ENCODE assay signal across 8 cellular contexts in genomic region chr14:37172024-37172869, GRCh38. TPM values are rescaled to one million over a fixed set of nuclear protein-coding genes. Genes with fewer than 3 reads are reported as not detected.
DNase-seq lines count a peak whose midpoint lies in the region; ATAC-seq and TF ChIP-seq lines count a peak whose summit lies in the region.

TSS of gene SLC25A21 (minus strand) at chr14:37172606.

- H3K4me3 ChIP-seq in ACC112 (ENCODE audit: low read depth, low read length) (peak within 1 kb of the TSS; percentile 87), HFF-Myc (replicated peaks; ENCODE audit: low read depth, low read length) (peak within 1 kb of the TSS; percentile 87)

- peak within 1 kb of the TSS; percentile 79 for H3K27ac ChIP-seq in ACC112 (ENCODE audit: low read depth, low read length)

- no peaks in the 10 kb centered on the region for H3K4me1 Mint-ChIP-seq in stimulated activated effector memory CD8-positive, alpha-beta T cell treated with anti-CD3 and anti-CD28 coated beads, Interleukin-12 subunit alpha, Interleukin-12 subunit beta, amount 100 ng/mL, for 72 hours

- peak within 1 kb of the TSS; percentile 96 for H2AFZ ChIP-seq in ACC112 (ENCODE audit: low read length, unreplicated experiment)

- H3K4me3 Mint-ChIP-seq in stimulated activated effector memory CD8-positive, alpha-beta T cell treated with anti-CD3 and anti-CD28 coated beads, Interleukin-12 subunit alpha, Interleukin-12 subunit beta, amount 100 ng/mL, for 72 hours, result no peak within 1 kb of the TSS

- H3K27me3 ChIP-seq in ACC112 (ENCODE audit: insufficient read depth, low read length), result no peaks in the 10 kb centered on the region

- ATAC-seq in stimulated activated effector memory CD8-positive, alpha-beta T cell treated with anti-CD3 and anti-CD28 coated beads, Interleukin-12 subunit alpha, Interleukin-12 subunit beta, amount 100 ng/mL, for 72 hours, result peak; percentile 26
- no peak for ATAC-seq in GM21717 (IDR thresholded peaks at IDR 0.05; ENCODE audit: unreplicated experiment)

- H3K4me1 ChIP-seq in ACC112 (ENCODE audit: control insufficient read depth, insufficient read depth, low read length, unreplicated experiment), result peaks cover 14% of the 10 kb centered on the region

- H3K9me3 Mint-ChIP-seq in stimulated activated effector memory CD8-positive, alpha-beta T cell treated with anti-CD3 and anti-CD28 coated beads, Interleukin-12 subunit alpha, Interleukin-12 subunit beta, amount 100 ng/mL, for 72 hours, result peaks cover 13% of the 10 kb centered on the region

- no peak within 1 kb of the TSS for H3K27ac Mint-ChIP-seq in stimulated activated effector memory CD8-positive, alpha-beta T cell treated with anti-CD3 and anti-CD28 coated beads, Interleukin-12 subunit alpha, Interleukin-12 subunit beta, amount 100 ng/mL, for 72 hours

- peak; percentile 44 for DNase-seq in HFF-Myc (ENCODE audit: extremely low read depth, low read depth)
- DNase-seq in OCI-M2 (lab: John Stamatoyannopoulos, UW; ENCODE audit: unreplicated experiment), result peak; percentile 91
- DNase-seq in dermis blood vessel endothelial cell, result peak; percentile 85
- DNase-seq in kidney glomerular epithelial cell (lab: John Stamatoyannopoulos, UW), result peak; percentile 71
- DNase-seq in stimulated activated effector memory CD8-positive, alpha-beta T cell treated with anti-CD3 and anti-CD28 coated beads, Interleukin-12 subunit alpha, Interleukin-12 subunit beta, amount 100 ng/mL, for 72 hours (ENCODE audit: low spot score in 2 of 2), result no peak
- DNase-seq in CD1c-positive myeloid dendritic cell (ENCODE audit: extremely low spot score), result no peak

- no peaks in the 10 kb centered on the region for H3K36me3 Mint-ChIP-seq in stimulated activated effector memory CD8-positive, alpha-beta T cell treated with anti-CD3 and anti-CD28 coated beads, Interleukin-12 subunit alpha, Interleukin-12 subunit beta, amount 100 ng/mL, for 72 hours

- TF ChIP-seq CTCF in HFF-Myc (IDR thresholded peaks at IDR 0.05; ENCODE audit: low read depth, low read length, missing control alignments), result no peak

- H3K36me3 ChIP-seq in ACC112 (ENCODE audit: insufficient read depth, low read length), result no peaks in the 10 kb centered on the region

- H3K79me2 ChIP-seq in ACC112 (ENCODE audit: control insufficient read depth, insufficient read depth, low read length, unreplicated experiment), result peaks cover 12% of the 10 kb centered on the region

RNA-seq across cellular contexts. Expression of gene SLC25A21, which starts in this region (rescaled TPM):
- 0.74 and 9.7 TPM in 2 replicates for total RNA-seq in dermis blood vessel endothelial cell

Comparison
In these comparisons a context has a peak if more than half of its experiments do, and no peak if none do; other contexts are left out.
1. DNase-seq: peak in HFF-Myc (single experiment), OCI-M2 (single experiment), dermis blood vessel endothelial cell (single experiment) and kidney glomerular epithelial cell (single experiment); none in stimulated activated effector memory CD8-positive, alpha-beta T cell treated with anti-CD3 and anti-CD28 coated beads, Interleukin-12 subunit alpha, Interleukin-12 subunit beta, amount 100 ng/mL, for 72 hours (0 of 2) and CD1c-positive myeloid dendritic cell (single experiment).